ENCODE assay signal across 1 cellular context in the genomic region with DNA sequence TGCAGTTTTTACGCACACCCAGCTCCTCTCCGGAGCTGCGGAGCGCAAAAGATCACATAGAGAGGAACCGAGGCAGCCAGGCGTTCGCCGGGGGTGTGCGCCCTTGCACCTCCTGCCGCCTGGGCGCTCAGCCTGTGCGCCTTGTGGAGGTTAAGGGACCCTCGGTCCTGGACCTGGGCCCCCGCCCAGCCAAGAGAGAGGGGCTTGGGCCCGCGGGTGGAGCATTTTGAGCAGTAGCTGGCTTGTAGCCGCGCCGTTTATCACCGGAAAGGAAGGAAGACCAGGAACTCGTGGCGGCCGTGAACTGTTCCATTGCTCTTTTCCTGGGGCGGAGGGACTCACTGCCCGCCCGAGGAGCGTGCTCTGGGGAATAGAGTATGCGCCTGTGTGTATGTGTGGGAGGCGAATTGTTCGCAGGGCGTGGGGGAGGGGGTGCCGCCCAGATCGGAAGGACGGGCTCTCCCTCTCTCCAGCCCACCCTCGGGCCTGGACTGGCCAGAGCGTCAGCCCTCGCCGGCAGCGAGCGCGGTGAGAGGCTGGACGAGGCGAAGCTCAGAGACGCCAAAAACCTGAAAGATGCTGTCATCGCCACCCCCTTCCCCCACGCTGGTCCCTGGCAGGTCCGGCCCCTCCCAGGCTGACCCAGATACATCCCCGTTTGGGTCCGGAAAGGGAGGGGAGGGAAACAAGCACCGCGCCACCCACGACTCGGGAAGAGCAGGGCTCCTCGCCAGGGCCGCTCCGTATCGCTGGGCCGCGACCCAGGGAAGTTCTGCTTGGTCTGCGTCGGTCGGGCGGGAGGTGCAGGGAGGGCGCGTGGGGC.
A peak's percentile ranks its signal among the peaks of the same experiment; 100 is the strongest.
TF ChIP-seq lines count a peak whose summit lies in the region.

No MANE protein-coding gene starts in this region.

TF ChIP-seq in H1, 55 proteins besides CTCF, POLR2A, EP300 and RAD21:
- TF ChIP-seq TEAD4 (IDR thresholded peaks at IDR 0.05; ENCODE audit: low read depth, low read length) (no peak), SUZ12 (IDR thresholded peaks at IDR 0.05; ENCODE audit: low read length) (peak; percentile 61), EGR1 (IDR thresholded peaks at IDR 0.05; ENCODE audit: borderline replicate concordance, low read depth, low read length) (no peak), KDM1A (IDR thresholded peaks at IDR 0.05; ENCODE audit: borderline replicate concordance, low read length) (no peak), YY1 (IDR thresholded peaks at IDR 0.05; ENCODE audit: low read depth, low read length) (no peak), CREB1 (IDR thresholded peaks at IDR 0.05) (no peak), HDAC2 (IDR thresholded peaks at IDR 0.05; ENCODE audit: borderline replicate concordance in 1 of 2, low read depth in 2 of 2, low read length in 2 of 2) (no peak), GTF2F1 (IDR thresholded peaks at IDR 0.05; ENCODE audit: borderline replicate concordance, low read depth, low read length) (no peak), CEBPB (IDR thresholded peaks at IDR 0.05; ENCODE audit: low read depth, low read length) (no peak), JUN (IDR thresholded peaks at IDR 0.05; ENCODE audit: low read depth, low read length) (no peak), ZNF274 (IDR thresholded peaks at IDR 0.05; ENCODE audit: borderline replicate concordance, extremely low read depth, low read length) (no peak), SIN3A (conservative IDR thresholded peaks at IDR 0.05 in 1 of 2, IDR thresholded peaks at IDR 0.05 in 1 of 2; ENCODE audit: low read depth in 1 of 2, low read length in 2 of 2) (no peak), EZH2 (IDR thresholded peaks at IDR 0.05; ENCODE audit: low read depth, low read length, severe bottlenecking) (peak; percentile 36), SP2 (IDR thresholded peaks at IDR 0.05; ENCODE audit: low read length) (no peak), RBBP5 (IDR thresholded peaks at IDR 0.05; ENCODE audit: borderline replicate concordance, low read depth, low read length) (no peak), CTBP2 (IDR thresholded peaks at IDR 0.05; ENCODE audit: borderline replicate concordance, insufficient read depth, insufficient read length, low read length) (peak; percentile 72), TAF1 (IDR thresholded peaks at IDR 0.05; ENCODE audit: low read depth, low read length) (no peak), KDM4A (IDR thresholded peaks at IDR 0.05; ENCODE audit: low read depth, low read length, severe bottlenecking) (peak; percentile 97), POU5F1 (IDR thresholded peaks at IDR 0.05; ENCODE audit: low read depth, low read length) (no peak), CBX8 (IDR thresholded peaks at IDR 0.05; ENCODE audit: borderline replicate concordance, low read depth, low read length) (no peak), GABPA (IDR thresholded peaks at IDR 0.05; ENCODE audit: borderline replicate concordance, insufficient read depth, low read length) (no peak), JUND (IDR thresholded peaks at IDR 0.05; ENCODE audit: low read length) (no peak), MAFK (IDR thresholded peaks at IDR 0.05; ENCODE audit: low read depth, low read length) (no peak), RFX5 (IDR thresholded peaks at IDR 0.05; ENCODE audit: borderline replicate concordance, low read depth, low read length) (no peak), ASH2L (IDR thresholded peaks at IDR 0.05; ENCODE audit: low read length) (peak; percentile 35), CHD1 (IDR thresholded peaks at IDR 0.05; ENCODE audit: low read depth, low read length) (no peak), TAF7 (optimal IDR thresholded peaks at IDR 0.05; ENCODE audit: borderline replicate concordance, low read depth, low read length) (no peak), NANOG (IDR thresholded peaks at IDR 0.05; ENCODE audit: insufficient read depth, low read depth, low read length, poor library complexity, severe bottlenecking) (no peak), BACH1 (IDR thresholded peaks at IDR 0.05; ENCODE audit: low read length) (no peak), SIX5 (IDR thresholded peaks at IDR 0.05; ENCODE audit: low read depth, low read length) (no peak), RXRA (IDR thresholded peaks at IDR 0.05; ENCODE audit: insufficient read depth, low read depth, low read length) (no peak), TBP (IDR thresholded peaks at IDR 0.05; ENCODE audit: low read depth, low read length) (no peak), BCL11A (IDR thresholded peaks at IDR 0.05; ENCODE audit: low read depth in 2 of 2, low read length in 2 of 2) (no peak), TCF12 (IDR thresholded peaks at IDR 0.05; ENCODE audit: low read depth, low read length) (no peak), PHF8 (conservative IDR thresholded peaks at IDR 0.05; ENCODE audit: low read depth, low read length) (0 out of 2 replicates have a peak, but pooled peaks have one; percentile 12), SRF (IDR thresholded peaks at IDR 0.05; ENCODE audit: low read depth, low read length) (no peak), FOSL1 (IDR thresholded peaks at IDR 0.05; ENCODE audit: insufficient read depth, low read depth, low read length) (no peak), CHD2 (IDR thresholded peaks at IDR 0.05; ENCODE audit: low read length) (no peak), SP1 (IDR thresholded peaks at IDR 0.05; ENCODE audit: low read depth, low read length) (no peak), POLR2AphosphoS5 (IDR thresholded peaks at IDR 0.05; ENCODE audit: low read depth, low read length) (no peak), BRCA1 (IDR thresholded peaks at IDR 0.05; ENCODE audit: low read depth, low read length) (no peak), RNF2 (IDR thresholded peaks at IDR 0.05; ENCODE audit: borderline replicate concordance, low read depth, low read length, missing control alignments, poor library complexity, severe bottlenecking) (no peak), HDAC6 (IDR thresholded peaks at IDR 0.05; ENCODE audit: low read depth, low read length) (no peak), SIRT6 (IDR thresholded peaks at IDR 0.05; ENCODE audit: low read length) (no peak), CBX5 (IDR thresholded peaks at IDR 0.05; ENCODE audit: low read depth, low read length) (no peak), SP4 (IDR thresholded peaks at IDR 0.05; ENCODE audit: low read length) (no peak), SAP30 (IDR thresholded peaks at IDR 0.05; ENCODE audit: insufficient read depth, insufficient replicate concordance, low read length) (no peak), KDM5A (IDR thresholded peaks at IDR 0.05; ENCODE audit: low read length) (no peak), NRF1 (IDR thresholded peaks at IDR 0.05; ENCODE audit: low read depth, low read length) (no peak)
- TF ChIP-seq, protein P1, sequence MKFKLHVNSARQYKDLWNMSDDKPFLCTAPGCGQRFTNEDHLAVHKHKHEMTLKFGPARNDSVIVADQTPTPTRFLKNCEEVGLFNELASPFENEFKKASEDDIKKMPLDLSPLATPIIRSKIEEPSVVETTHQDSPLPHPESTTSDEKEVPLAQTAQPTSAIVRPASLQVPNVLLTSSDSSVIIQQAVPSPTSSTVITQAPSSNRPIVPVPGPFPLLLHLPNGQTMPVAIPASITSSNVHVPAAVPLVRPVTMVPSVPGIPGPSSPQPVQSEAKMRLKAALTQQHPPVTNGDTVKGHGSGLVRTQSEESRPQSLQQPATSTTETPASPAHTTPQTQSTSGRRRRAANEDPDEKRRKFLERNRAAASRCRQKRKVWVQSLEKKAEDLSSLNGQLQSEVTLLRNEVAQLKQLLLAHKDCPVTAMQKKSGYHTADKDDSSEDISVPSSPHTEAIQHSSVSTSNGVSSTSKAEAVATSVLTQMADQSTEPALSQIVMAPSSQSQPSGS (IDR thresholded peaks at IDR 0.05; ENCODE audit: low read length), result no peak
- TF ChIP-seq, protein P2, sequence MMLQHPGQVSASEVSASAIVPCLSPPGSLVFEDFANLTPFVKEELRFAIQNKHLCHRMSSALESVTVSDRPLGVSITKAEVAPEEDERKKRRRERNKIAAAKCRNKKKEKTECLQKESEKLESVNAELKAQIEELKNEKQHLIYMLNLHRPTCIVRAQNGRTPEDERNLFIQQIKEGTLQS (IDR thresholded peaks at IDR 0.05; ENCODE audit: insufficient read depth, low read depth, low read length), result no peak
- TF ChIP-seq, protein P3, sequence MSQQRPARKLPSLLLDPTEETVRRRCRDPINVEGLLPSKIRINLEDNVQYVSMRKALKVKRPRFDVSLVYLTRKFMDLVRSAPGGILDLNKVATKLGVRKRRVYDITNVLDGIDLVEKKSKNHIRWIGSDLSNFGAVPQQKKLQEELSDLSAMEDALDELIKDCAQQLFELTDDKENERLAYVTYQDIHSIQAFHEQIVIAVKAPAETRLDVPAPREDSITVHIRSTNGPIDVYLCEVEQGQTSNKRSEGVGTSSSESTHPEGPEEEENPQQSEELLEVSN (IDR thresholded peaks at IDR 0.05), result peak; percentile 75
- TF ChIP-seq, protein P4, sequence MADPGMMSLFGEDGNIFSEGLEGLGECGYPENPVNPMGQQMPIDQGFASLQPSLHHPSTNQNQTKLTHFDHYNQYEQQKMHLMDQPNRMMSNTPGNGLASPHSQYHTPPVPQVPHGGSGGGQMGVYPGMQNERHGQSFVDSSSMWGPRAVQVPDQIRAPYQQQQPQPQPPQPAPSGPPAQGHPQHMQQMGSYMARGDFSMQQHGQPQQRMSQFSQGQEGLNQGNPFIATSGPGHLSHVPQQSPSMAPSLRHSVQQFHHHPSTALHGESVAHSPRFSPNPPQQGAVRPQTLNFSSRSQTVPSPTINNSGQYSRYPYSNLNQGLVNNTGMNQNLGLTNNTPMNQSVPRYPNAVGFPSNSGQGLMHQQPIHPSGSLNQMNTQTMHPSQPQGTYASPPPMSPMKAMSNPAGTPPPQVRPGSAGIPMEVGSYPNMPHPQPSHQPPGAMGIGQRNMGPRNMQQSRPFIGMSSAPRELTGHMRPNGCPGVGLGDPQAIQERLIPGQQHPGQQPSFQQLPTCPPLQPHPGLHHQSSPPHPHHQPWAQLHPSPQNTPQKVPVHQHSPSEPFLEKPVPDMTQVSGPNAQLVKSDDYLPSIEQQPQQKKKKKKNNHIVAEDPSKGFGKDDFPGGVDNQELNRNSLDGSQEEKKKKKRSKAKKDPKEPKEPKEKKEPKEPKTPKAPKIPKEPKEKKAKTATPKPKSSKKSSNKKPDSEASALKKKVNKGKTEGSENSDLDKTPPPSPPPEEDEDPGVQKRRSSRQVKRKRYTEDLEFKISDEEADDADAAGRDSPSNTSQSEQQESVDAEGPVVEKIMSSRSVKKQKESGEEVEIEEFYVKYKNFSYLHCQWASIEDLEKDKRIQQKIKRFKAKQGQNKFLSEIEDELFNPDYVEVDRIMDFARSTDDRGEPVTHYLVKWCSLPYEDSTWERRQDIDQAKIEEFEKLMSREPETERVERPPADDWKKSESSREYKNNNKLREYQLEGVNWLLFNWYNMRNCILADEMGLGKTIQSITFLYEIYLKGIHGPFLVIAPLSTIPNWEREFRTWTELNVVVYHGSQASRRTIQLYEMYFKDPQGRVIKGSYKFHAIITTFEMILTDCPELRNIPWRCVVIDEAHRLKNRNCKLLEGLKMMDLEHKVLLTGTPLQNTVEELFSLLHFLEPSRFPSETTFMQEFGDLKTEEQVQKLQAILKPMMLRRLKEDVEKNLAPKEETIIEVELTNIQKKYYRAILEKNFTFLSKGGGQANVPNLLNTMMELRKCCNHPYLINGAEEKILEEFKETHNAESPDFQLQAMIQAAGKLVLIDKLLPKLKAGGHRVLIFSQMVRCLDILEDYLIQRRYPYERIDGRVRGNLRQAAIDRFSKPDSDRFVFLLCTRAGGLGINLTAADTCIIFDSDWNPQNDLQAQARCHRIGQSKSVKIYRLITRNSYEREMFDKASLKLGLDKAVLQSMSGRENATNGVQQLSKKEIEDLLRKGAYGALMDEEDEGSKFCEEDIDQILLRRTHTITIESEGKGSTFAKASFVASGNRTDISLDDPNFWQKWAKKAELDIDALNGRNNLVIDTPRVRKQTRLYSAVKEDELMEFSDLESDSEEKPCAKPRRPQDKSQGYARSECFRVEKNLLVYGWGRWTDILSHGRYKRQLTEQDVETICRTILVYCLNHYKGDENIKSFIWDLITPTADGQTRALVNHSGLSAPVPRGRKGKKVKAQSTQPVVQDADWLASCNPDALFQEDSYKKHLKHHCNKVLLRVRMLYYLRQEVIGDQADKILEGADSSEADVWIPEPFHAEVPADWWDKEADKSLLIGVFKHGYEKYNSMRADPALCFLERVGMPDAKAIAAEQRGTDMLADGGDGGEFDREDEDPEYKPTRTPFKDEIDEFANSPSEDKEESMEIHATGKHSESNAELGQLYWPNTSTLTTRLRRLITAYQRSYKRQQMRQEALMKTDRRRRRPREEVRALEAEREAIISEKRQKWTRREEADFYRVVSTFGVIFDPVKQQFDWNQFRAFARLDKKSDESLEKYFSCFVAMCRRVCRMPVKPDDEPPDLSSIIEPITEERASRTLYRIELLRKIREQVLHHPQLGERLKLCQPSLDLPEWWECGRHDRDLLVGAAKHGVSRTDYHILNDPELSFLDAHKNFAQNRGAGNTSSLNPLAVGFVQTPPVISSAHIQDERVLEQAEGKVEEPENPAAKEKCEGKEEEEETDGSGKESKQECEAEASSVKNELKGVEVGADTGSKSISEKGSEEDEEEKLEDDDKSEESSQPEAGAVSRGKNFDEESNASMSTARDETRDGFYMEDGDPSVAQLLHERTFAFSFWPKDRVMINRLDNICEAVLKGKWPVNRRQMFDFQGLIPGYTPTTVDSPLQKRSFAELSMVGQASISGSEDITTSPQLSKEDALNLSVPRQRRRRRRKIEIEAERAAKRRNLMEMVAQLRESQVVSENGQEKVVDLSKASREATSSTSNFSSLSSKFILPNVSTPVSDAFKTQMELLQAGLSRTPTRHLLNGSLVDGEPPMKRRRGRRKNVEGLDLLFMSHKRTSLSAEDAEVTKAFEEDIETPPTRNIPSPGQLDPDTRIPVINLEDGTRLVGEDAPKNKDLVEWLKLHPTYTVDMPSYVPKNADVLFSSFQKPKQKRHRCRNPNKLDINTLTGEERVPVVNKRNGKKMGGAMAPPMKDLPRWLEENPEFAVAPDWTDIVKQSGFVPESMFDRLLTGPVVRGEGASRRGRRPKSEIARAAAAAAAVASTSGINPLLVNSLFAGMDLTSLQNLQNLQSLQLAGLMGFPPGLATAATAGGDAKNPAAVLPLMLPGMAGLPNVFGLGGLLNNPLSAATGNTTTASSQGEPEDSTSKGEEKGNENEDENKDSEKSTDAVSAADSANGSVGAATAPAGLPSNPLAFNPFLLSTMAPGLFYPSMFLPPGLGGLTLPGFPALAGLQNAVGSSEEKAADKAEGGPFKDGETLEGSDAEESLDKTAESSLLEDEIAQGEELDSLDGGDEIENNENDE (IDR thresholded peaks at IDR 0.05; ENCODE audit: insufficient replicate concordance, low read length), result no peak
- TF ChIP-seq, protein P5, sequence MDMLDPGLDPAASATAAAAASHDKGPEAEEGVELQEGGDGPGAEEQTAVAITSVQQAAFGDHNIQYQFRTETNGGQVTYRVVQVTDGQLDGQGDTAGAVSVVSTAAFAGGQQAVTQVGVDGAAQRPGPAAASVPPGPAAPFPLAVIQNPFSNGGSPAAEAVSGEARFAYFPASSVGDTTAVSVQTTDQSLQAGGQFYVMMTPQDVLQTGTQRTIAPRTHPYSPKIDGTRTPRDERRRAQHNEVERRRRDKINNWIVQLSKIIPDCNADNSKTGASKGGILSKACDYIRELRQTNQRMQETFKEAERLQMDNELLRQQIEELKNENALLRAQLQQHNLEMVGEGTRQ (IDR thresholded peaks at IDR 0.05; ENCODE audit: low read length), result no peak
- TF ChIP-seq, protein P6, sequence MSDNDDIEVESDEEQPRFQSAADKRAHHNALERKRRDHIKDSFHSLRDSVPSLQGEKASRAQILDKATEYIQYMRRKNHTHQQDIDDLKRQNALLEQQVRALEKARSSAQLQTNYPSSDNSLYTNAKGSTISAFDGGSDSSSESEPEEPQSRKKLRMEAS (IDR thresholded peaks at IDR 0.05), result peak; percentile 32; the same call in 1 of the 2 replicates
